21 cellular contexts compared by ENCODE assay signal in genomic region chr17:77218902-77219301, GRCh38.
DNase-seq lines count a peak whose midpoint lies in the region; ATAC-seq and TF ChIP-seq lines count a peak whose summit lies in the region.
"Had no signal": no experiment of that assay in that cellular context is flagged by ENCODE, and none has a peak within 500 bp of the region (broad histone marks: within the 10 kb centered on the region; RNA-seq: fewer than 3 reads in every experiment).

No MANE protein-coding gene starts in this region.

- H3K27me3 Mint-ChIP-seq in Calu3 (ENCODE audit: unreplicated experiment): no peaks in the 10 kb centered on the region
- H3K27me3 Mint-ChIP-seq: CD4-positive, alpha-beta T cell had no signal

- H3K27ac ChIP-seq in RWPE1 (peak overlapping the region; percentile 18; the same call in 1 of the 2 replicates), dorsolateral prefrontal cortex (peak overlapping the region in 31 of 59 donors; percentile 1 to 77 (median 46)), spleen (no peak overlapping the region)
- H3K27ac ChIP-seq: A549, Peyer's patch, SJSA1 had no signal

- intact Hi-C loops in Calu3 (cut with micrococcal nuclease; ENCODE audit: unreplicated experiment): no loop called here
- intact Hi-C loops in dorsolateral prefrontal cortex (cut with DNase I): no loop called here
- intact Hi-C loops in spleen (cut with DNase I; ENCODE audit: low total_unique reads): no loop called here
- intact Hi-C loops in left ventricle myocardium superior (cut with micrococcal nuclease): no loop called here

- CTCF ChIA-PET in Calu3 (lab: Charles Lee): no interaction called here
- CTCF ChIA-PET in RWPE1 (lab: Yijun Ruan, JAX): no interaction called here

- no peak overlapping the region for H3K4me3 ChIP-seq in dorsolateral prefrontal cortex
- no peak overlapping the region for H3K4me3 ChIP-seq in spleen
- H3K4me3 ChIP-seq: A549, Peyer's patch, SJSA1 had no signal

- H3K9me3 Mint-ChIP-seq in Calu3 (ENCODE audit: low read depth, unreplicated experiment): no peaks in the 10 kb centered on the region
- H3K9me3 Mint-ChIP-seq: CD4-positive, alpha-beta T cell had no signal

- WGBS in spleen, 5 donors: 91 to 93% (median 91%) methylated on average over 10 of the region's 10 CpGs

- peaks cover 0 to 36% (median 21%) of the 10 kb centered on the region in 6 donors for H3K4me1 ChIP-seq in spleen
- H3K4me1 ChIP-seq: A549, Peyer's patch had no signal

- peaks cover 29% of the 10 kb centered on the region for H3K36me3 Mint-ChIP-seq in Calu3 (ENCODE audit: insufficient read depth, unreplicated experiment)

- no peak for TF ChIP-seq POLR2A in spleen (IDR thresholded peaks at IDR 0.05)

- peaks cover 0 to 1% (median 0%) of the 10 kb centered on the region in 8 donors for H3K9me3 ChIP-seq in spleen
- H3K9me3 ChIP-seq: A549, Peyer's patch, SJSA1 had no signal

- H3K4me1 Mint-ChIP-seq in Calu3 (ENCODE audit: low read depth, unreplicated experiment): no peaks in the 10 kb centered on the region

- no peak overlapping the region for H3K4me3 Mint-ChIP-seq in Calu3 (ENCODE audit: low read depth, unreplicated experiment)
- H3K4me3 Mint-ChIP-seq: CD4-positive, alpha-beta T cell had no signal

- TF ChIP-seq CTCF in Calu3 (IDR thresholded peaks at IDR 0.05; ENCODE audit: unreplicated experiment) (no peak), RWPE1 (conservative IDR thresholded peaks at IDR 0.05; ENCODE audit: low read depth) (no peak), dorsolateral prefrontal cortex (IDR thresholded peaks at IDR 0.05 in 54 of 56, conservative IDR thresholded peaks at IDR 0.05 in 2 of 56; ENCODE audit: low read depth in 1 of 56, partially characterized antibody in 56 of 56) (no peak), spleen (IDR thresholded peaks at IDR 0.05 in 8 of 11, conservative IDR thresholded peaks at IDR 0.05 in 3 of 11) (no peak)

- ATAC-seq in GM21825 (IDR thresholded peaks at IDR 0.05; ENCODE audit: unreplicated experiment) (no peak), left ventricle myocardium superior (no peak), GM21526 (IDR thresholded peaks at IDR 0.05; ENCODE audit: low FRiP score, unreplicated experiment) (no peak)
- ATAC-seq: A549 had no signal

- peaks cover 3 to 71% (median 35%) of the 10 kb centered on the region in 6 donors for H3K36me3 ChIP-seq in spleen

- peak overlapping the region; percentile 47 for H3K27ac Mint-ChIP-seq in Calu3 (ENCODE audit: unreplicated experiment)
- H3K27ac Mint-ChIP-seq: CD4-positive, alpha-beta T cell had no signal

- DNase-seq in Calu3 (no peak), RWPE1 (ENCODE audit: low spot score) (no peak), dorsolateral prefrontal cortex (peak in 1 of 10 donors; percentile 12), spleen (peak; percentile 46), left ventricle myocardium superior (no peak), NCI-H524 (lab: John Stamatoyannopoulos, UW) (no peak)
- DNase-seq: CD4-positive, alpha-beta T cell; DMS153; IMR-90; Karpas-422; MV-4-11; NCI-H187 treated with DMSO at 0.1 percent for 48 hours; NCI-H2227 treated with DMSO at 0.1 percent for 48 hours; NCI-H510A; NCI-H748 treated with DMSO at 0.1 percent for 48 hours; NK-92 treated with Interleukin-12 subunit alpha and Interleukin-12 subunit beta, amount 100 ng/mL, for 24 hours; Peyer's patch had no signal

- BruUV-seq in Calu3 (replicated peaks; lab: Mats Ljungman, UMichigan): no TSS peak

- POLR2A ChIA-PET in RWPE1 (lab: Yijun Ruan, JAX; ENCODE audit: low non-redundant PET): no interaction called here

- H3K27me3 ChIP-seq in dorsolateral prefrontal cortex (no peaks in the 10 kb centered on the region), spleen (replicated peaks in 1 of 7) (no peaks in the 10 kb centered on the region)
- H3K27me3 ChIP-seq: Peyer's patch, SJSA1 had no signal

Comparison
In these comparisons a context has a peak if more than half of its experiments do, and no peak if none do; other contexts are left out.
1. H3K27ac ChIP-seq: peak in RWPE1 (single experiment) and dorsolateral prefrontal cortex (31 of 59); none in spleen (0 of 8).